ENCODE assay signal across 8 cellular contexts in genomic region chr19:37817180-37817911, GRCh38. TPM values are rescaled to one million over a fixed set of nuclear protein-coding genes. Genes with fewer than 3 reads are reported as not detected.
DNase-seq lines count a peak whose midpoint lies in the region; ATAC-seq and TF ChIP-seq lines count a peak whose summit lies in the region.

No MANE protein-coding gene starts in this region.

- DNase-seq in activated naive CD4-positive, alpha-beta T cell treated with anti-CD3 and anti-CD28 coated beads, Interleukin-2, amount 50 U/mL, for 72 hours (ENCODE audit: low spot score in 2 of 2) = peak; percentile 33 to 54
- DNase-seq in activated naive CD4-positive, alpha-beta T cell treated with anti-CD3 and anti-CD28 coated beads, Interleukin-2, amount 50 U/mL, for 16 hours = no peak
- DNase-seq in activated CD8-positive, alpha-beta memory T cell treated with anti-CD3 and anti-CD28 coated beads, Interleukin-2, amount 50 U/mL, for 4 hours = peak; percentile 22
- peak; percentile 45 for DNase-seq in fibroblast of villous mesenchyme (ENCODE audit: low read depth)
- peak; percentile 66 for DNase-seq in natural killer cell treated with Interleukin-12 subunit alpha and Interleukin-12 subunit beta and Interleukin-15 and Interleukin-18, amount 100 ng/mL, for 72 hours (ENCODE audit: low spot score)
- peak; percentile 66 for DNase-seq in superior temporal gyrus (ENCODE audit: extremely low spot score)
- no peak for DNase-seq in COR-L47 (lab: John Stamatoyannopoulos, UW)

- H3K27ac Mint-ChIP-seq in activated naive CD4-positive, alpha-beta T cell treated with anti-CD3 and anti-CD28 coated beads, Interleukin-2, amount 50 U/mL, for 72 hours = peak overlapping the region in 1 of 2 donors; percentile 25
- H3K27ac Mint-ChIP-seq in natural killer cell treated with Interleukin-12 subunit alpha and Interleukin-12 subunit beta and Interleukin-15 and Interleukin-18, amount 100 ng/mL, for 72 hours = no peak overlapping the region

- no peak for TF ChIP-seq CTCF in fibroblast of villous mesenchyme (IDR thresholded peaks at IDR 0.05; ENCODE audit: insufficient read depth, low read depth, low read length)

- peaks cover 5 to 13% of the 10 kb centered on the region in 2 donors for H3K27me3 Mint-ChIP-seq in natural killer cell treated with Interleukin-12 subunit alpha and Interleukin-12 subunit beta and Interleukin-15 and Interleukin-18, amount 100 ng/mL, for 72 hours

- peaks cover 0 to 3% of the 10 kb centered on the region in 2 donors for H3K4me1 Mint-ChIP-seq in natural killer cell treated with Interleukin-12 subunit alpha and Interleukin-12 subunit beta and Interleukin-15 and Interleukin-18, amount 100 ng/mL, for 72 hours (ENCODE audit: low read depth in 2 of 2)

- peaks cover 14 to 46% of the 10 kb centered on the region in 2 donors for H3K36me3 Mint-ChIP-seq in activated naive CD4-positive, alpha-beta T cell treated with anti-CD3 and anti-CD28 coated beads, Interleukin-2, amount 50 U/mL, for 72 hours
- peaks cover 10% of the 10 kb centered on the region for H3K36me3 Mint-ChIP-seq in natural killer cell treated with Interleukin-12 subunit alpha and Interleukin-12 subunit beta and Interleukin-15 and Interleukin-18, amount 100 ng/mL, for 72 hours

- H3K4me3 ChIP-seq in fibroblast of villous mesenchyme (ENCODE audit: low read depth, low read length) = peak overlapping the region; percentile 61

- ATAC-seq in activated naive CD4-positive, alpha-beta T cell treated with anti-CD3 and anti-CD28 coated beads, Interleukin-2, amount 50 U/mL, for 72 hours = peak; percentile 38 to 57
- peak in 1 of 2 donors; percentile 43 for ATAC-seq in natural killer cell treated with Interleukin-12 subunit alpha and Interleukin-12 subunit beta and Interleukin-15 and Interleukin-18, amount 100 ng/mL, for 72 hours
- no peak for ATAC-seq in HG03378 (IDR thresholded peaks at IDR 0.05; ENCODE audit: unreplicated experiment)

- H3K4me3 Mint-ChIP-seq in natural killer cell treated with Interleukin-12 subunit alpha and Interleukin-12 subunit beta and Interleukin-15 and Interleukin-18, amount 100 ng/mL, for 72 hours = no peak overlapping the region

- peaks cover 36 to 37% of the 10 kb centered on the region in 2 donors for H3K9me3 Mint-ChIP-seq in activated naive CD4-positive, alpha-beta T cell treated with anti-CD3 and anti-CD28 coated beads, Interleukin-2, amount 50 U/mL, for 72 hours
- H3K9me3 Mint-ChIP-seq in natural killer cell treated with Interleukin-12 subunit alpha and Interleukin-12 subunit beta and Interleukin-15 and Interleukin-18, amount 100 ng/mL, for 72 hours = peaks cover 4% of the 10 kb centered on the region

RNA-seq across cellular contexts. Expression of gene ZNF573, which starts 38.0 kb away (rescaled TPM):
- 1 to 10 TPM; 8.2 to 8.9 TPM for total RNA-seq in activated naive CD4-positive, alpha-beta T cell treated with anti-CD3 and anti-CD28 coated beads, Interleukin-2, amount 50 U/mL, for 72 hours
- 4.8 and 6.0 TPM in 2 replicates for total RNA-seq in fibroblast of villous mesenchyme
- 10 to 100 TPM in 1 of 2 donors, 1 to 10 TPM in 1; 6.2 to 15.0 TPM for total RNA-seq in natural killer cell treated with Interleukin-12 subunit alpha and Interleukin-12 subunit beta and Interleukin-15 and Interleukin-18, amount 100 ng/mL, for 72 hours

Comparison
In these comparisons a context has a peak if more than half of its experiments do, and no peak if none do; other contexts are left out.
1. DNase-seq: peak in activated naive CD4-positive, alpha-beta T cell treated with anti-CD3 and anti-CD28 coated beads, Interleukin-2, amount 50 U/mL, for 72 hours (2 of 2), activated CD8-positive, alpha-beta memory T cell treated with anti-CD3 and anti-CD28 coated beads, Interleukin-2, amount 50 U/mL, for 4 hours (single experiment), fibroblast of villous mesenchyme (single experiment), natural killer cell treated with Interleukin-12 subunit alpha and Interleukin-12 subunit beta and Interleukin-15 and Interleukin-18, amount 100 ng/mL, for 72 hours (single experiment) and superior temporal gyrus (single experiment); none in activated naive CD4-positive, alpha-beta T cell treated with anti-CD3 and anti-CD28 coated beads, Interleukin-2, amount 50 U/mL, for 16 hours (single experiment) and COR-L47 (single experiment).